In the genomic region with DNA sequence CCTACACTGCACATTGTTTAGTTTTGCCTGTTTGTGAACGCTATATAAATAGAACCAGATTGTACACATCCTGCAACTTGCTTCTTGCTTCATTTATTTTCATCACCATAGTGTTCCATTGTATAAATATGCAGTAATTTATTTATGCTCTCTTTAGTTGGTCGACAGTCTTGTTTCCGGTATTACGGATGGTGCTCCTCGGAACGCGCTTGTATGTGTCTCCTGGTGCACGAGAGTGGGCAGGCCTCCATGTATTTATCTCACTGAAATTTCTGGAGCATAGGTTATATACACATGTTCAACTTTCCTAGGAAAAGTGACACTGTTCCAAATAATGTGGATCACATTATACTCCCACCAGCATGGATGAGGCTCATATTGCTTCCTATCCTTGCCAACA, we compare ENCODE assay signal across 23 cellular contexts. TPM values are rescaled to one million over a fixed set of nuclear protein-coding genes. Genes with fewer than 3 reads are reported as not detected.
DNase-seq lines count a peak whose midpoint lies in the region; ATAC-seq, FAIRE-seq and TF ChIP-seq lines count a peak whose summit lies in the region.
"Had no signal": no experiment of that assay in that cellular context is flagged by ENCODE, and none has a peak within 500 bp of the region (broad histone marks: within the 10 kb centered on the region; RNA-seq: fewer than 3 reads in every experiment).

No MANE protein-coding gene starts in this region.

- peaks cover 17% of the 10 kb centered on the region for H4K20me1 ChIP-seq in astrocyte (ENCODE audit: insufficient read depth, low read length)
- H4K20me1 ChIP-seq: BLaER1 had no signal

- no peaks in the 10 kb centered on the region for H3K79me2 ChIP-seq in astrocyte (ENCODE audit: insufficient read depth, low read length)

- no peak overlapping the region for H3K9ac ChIP-seq in astrocyte (ENCODE audit: low read length)
- no peak overlapping the region for H3K9ac ChIP-seq in colonic mucosa (ENCODE audit: low read depth in 2 of 2, low read length in 2 of 2)
- H3K9ac ChIP-seq: BLaER1 had no signal

- no peak overlapping the region for H3K27ac ChIP-seq in astrocyte (ENCODE audit: low read depth, low read length)
- no peak overlapping the region for H3K27ac ChIP-seq in colonic mucosa
- no peak overlapping the region for H3K27ac ChIP-seq in dorsolateral prefrontal cortex
- H3K27ac ChIP-seq: BLaER1, PC-9 had no signal

- intact Hi-C loops in left colon (cut with DNase I, micrococcal nuclease) = no loop called here
- intact Hi-C loops in colonic mucosa (cut with DNase I) = no loop called here
- intact Hi-C loops in dorsolateral prefrontal cortex (cut with DNase I) = no loop called here

- peaks cover 23% of the 10 kb centered on the region for H3K4me1 ChIP-seq in astrocyte (ENCODE audit: insufficient read depth, low read length)
- no peaks in the 10 kb centered on the region for H3K4me1 ChIP-seq in colonic mucosa
- H3K4me1 ChIP-seq: BLaER1 had no signal

- peaks cover 5% of the 10 kb centered on the region for H3K36me3 Mint-ChIP-seq in astrocyte (ENCODE audit: low read depth, unreplicated experiment)
- peaks cover 12% of the 10 kb centered on the region for H3K36me3 Mint-ChIP-seq in osteocyte (ENCODE audit: unreplicated experiment)
- H3K36me3 Mint-ChIP-seq: CD4-positive, CD25-positive, alpha-beta regulatory T cell had no signal

- H3K27me3 Mint-ChIP-seq in astrocyte (ENCODE audit: low read depth, unreplicated experiment) = peaks cover 27% of the 10 kb centered on the region
- H3K27me3 Mint-ChIP-seq in osteocyte (ENCODE audit: unreplicated experiment) = peaks cover 2% of the 10 kb centered on the region

- no peak for TF ChIP-seq CTCF in astrocyte (IDR thresholded peaks at IDR 0.05; ENCODE audit: insufficient read depth, low read depth, low read length)
- TF ChIP-seq CTCF in fibroblast of villous mesenchyme (IDR thresholded peaks at IDR 0.05; ENCODE audit: insufficient read depth, low read depth, low read length) = no peak
- TF ChIP-seq CTCF in osteocyte (IDR thresholded peaks at IDR 0.05) = no peak
- no peak for TF ChIP-seq CTCF in colonic mucosa (IDR thresholded peaks at IDR 0.05)
- no peak for TF ChIP-seq CTCF in dorsolateral prefrontal cortex (IDR thresholded peaks at IDR 0.05 in 54 of 56, conservative IDR thresholded peaks at IDR 0.05 in 2 of 56; ENCODE audit: low read depth in 1 of 56, partially characterized antibody in 56 of 56)

- H3K27ac Mint-ChIP-seq in astrocyte (ENCODE audit: unreplicated experiment) (no peak overlapping the region), osteocyte (ENCODE audit: unreplicated experiment) (peak overlapping the region; percentile 88)

- H3K4me3 Mint-ChIP-seq in astrocyte (ENCODE audit: unreplicated experiment) (no peak overlapping the region), osteocyte (ENCODE audit: unreplicated experiment) (no peak overlapping the region)
- H3K4me3 Mint-ChIP-seq: CD4-positive, CD25-positive, alpha-beta regulatory T cell had no signal

- no peak overlapping the region for H2AFZ ChIP-seq in astrocyte (ENCODE audit: low read depth, low read length)
- H2AFZ ChIP-seq: PC-9 had no signal

- H3K4me3 ChIP-seq in astrocyte (ENCODE audit: insufficient read depth, low read depth, low read length) (no peak overlapping the region), fibroblast of villous mesenchyme (ENCODE audit: low read depth, low read length) (no peak overlapping the region), colonic mucosa (no peak overlapping the region), dorsolateral prefrontal cortex (no peak overlapping the region)
- H3K4me3 ChIP-seq: BLaER1, PC-9 had no signal

- H3K36me3 ChIP-seq in astrocyte (ENCODE audit: insufficient read depth, low read length) (no peaks in the 10 kb centered on the region), colonic mucosa (no peaks in the 10 kb centered on the region)
- H3K36me3 ChIP-seq: BLaER1 had no signal

- DNase-seq in astrocyte (ENCODE audit: low read depth) = no peak
- peak; percentile 20 to 71 for DNase-seq in dermis microvascular lymphatic vessel endothelial cell (ENCODE audit: low read depth in 2 of 2)
- peak; percentile 30 for DNase-seq in fibroblast of villous mesenchyme (ENCODE audit: low read depth)
- DNase-seq in osteocyte (ENCODE audit: extremely low spot score, unreplicated experiment) = peak; percentile 3
- no peak for DNase-seq in left colon
- DNase-seq in NCI-H2227 (lab: John Stamatoyannopoulos, UW; ENCODE audit: unreplicated experiment) = no peak
- no peak for DNase-seq in colonic mucosa
- no peak for DNase-seq in dorsolateral prefrontal cortex
- DNase-seq: CD4-positive, CD25-positive, alpha-beta regulatory T cell; DMS153; DND-41; NCI-H1092; NCI-H1436; NCI-H1930; NCI-H2107; NCI-H446 treated with DMSO at 0.1 percent for 48 hours; NCI-H526; NCI-H82; PC-9; SHP77 treated with DMSO at 0.1 percent for 48 hours had no signal

- no peak for ATAC-seq in left colon

- peaks cover 4% of the 10 kb centered on the region for H3K9me3 Mint-ChIP-seq in astrocyte (ENCODE audit: unreplicated experiment)
- H3K9me3 Mint-ChIP-seq in osteocyte (ENCODE audit: unreplicated experiment) = no peaks in the 10 kb centered on the region
- H3K9me3 Mint-ChIP-seq: CD4-positive, CD25-positive, alpha-beta regulatory T cell had no signal

- H3K9me3 ChIP-seq in astrocyte (ENCODE audit: insufficient read depth, low read depth, low read length) (no peaks in the 10 kb centered on the region), colonic mucosa (no peaks in the 10 kb centered on the region)
- H3K9me3 ChIP-seq: BLaER1 had no signal

- H3K27me3 ChIP-seq in astrocyte (ENCODE audit: insufficient read depth, low read length) (peaks cover 52% of the 10 kb centered on the region), colonic mucosa (no peaks in the 10 kb centered on the region), dorsolateral prefrontal cortex (no peaks in the 10 kb centered on the region)
- H3K27me3 ChIP-seq: BLaER1 had no signal

- peak; percentile 5 for FAIRE-seq in astrocyte (lab: Jason Lieb, UNC)
- FAIRE-seq: A204.1, H54 had no signal

- H3K4me1 Mint-ChIP-seq in astrocyte (ENCODE audit: low read depth, unreplicated experiment) (peaks cover 45% of the 10 kb centered on the region), osteocyte (ENCODE audit: unreplicated experiment) (peaks cover 53% of the 10 kb centered on the region)
- H3K4me1 Mint-ChIP-seq: CD4-positive, CD25-positive, alpha-beta regulatory T cell had no signal

- no peak overlapping the region for H3K4me2 ChIP-seq in astrocyte (ENCODE audit: low read length)
- H3K4me2 ChIP-seq: BLaER1, PC-9 had no signal

RNA-seq across cellular contexts. Expression of a gene that starts 4.0 kb away (rescaled TPM):
- total RNA-seq in astrocyte (1.7 and 2.7 TPM in 2 replicates), dermis microvascular lymphatic vessel endothelial cell (2.1 and 3.3 TPM in 2 replicates), fibroblast of villous mesenchyme (2.3 and 3.9 TPM in 2 replicates), osteocyte (1.0 and 2.1 TPM in 2 replicates), left colon (1 to 10 TPM in 1 of 2 donors, under 1 TPM in 1; 0.59 to 1.5 TPM), colonic mucosa (under 1 TPM; 0.57 to 0.64 TPM), dorsolateral prefrontal cortex (1 to 10 TPM; 1.4 to 9.6 (median 4.7) TPM)
- total RNA-seq: CD4-positive, CD25-positive, alpha-beta regulatory T cell had no signal

Comparison
In these comparisons a context has a peak if more than half of its experiments do, and no peak if none do; other contexts are left out.
1. DNase-seq: peak in dermis microvascular lymphatic vessel endothelial cell (2 of 2), fibroblast of villous mesenchyme (single experiment) and osteocyte (single experiment); none in astrocyte (single experiment), left colon (0 of 2), NCI-H2227 (single experiment), colonic mucosa (single experiment) and dorsolateral prefrontal cortex (0 of 10).